In genomic region chr7:158457586-158457985, GRCh38 we compare ENCODE assay signal across 2 cellular contexts.
DNase-seq lines count a peak whose midpoint lies in the region; FAIRE-seq and TF ChIP-seq lines count a peak whose summit lies in the region.
"Not testable (repeated sequence)": the region's sequence is repeated elsewhere in the genome, so short reads cannot be mapped to it uniquely, and the experiment has no call there.

No MANE protein-coding gene starts in this region.

- not testable (repeated sequence) for H3K4me3 ChIP-seq in BLaER1; kidney (ENCODE audit: low read length in 2 of 2)

- not testable (repeated sequence) for H3K36me3 ChIP-seq in BLaER1; kidney (ENCODE audit: control insufficient read depth in 1 of 2, insufficient read depth in 2 of 2, low read length in 2 of 2)

- TF ChIP-seq CTCF in kidney (IDR thresholded peaks at IDR 0.05; ENCODE audit: borderline replicate concordance, extremely low read depth, insufficient read depth) = not testable (repeated sequence)

- peak; percentile 58 for DNase-seq in kidney

- H3K9me3 ChIP-seq in BLaER1 = peaks cover 16% of the 10 kb centered on the region
- H3K9me3 ChIP-seq in kidney (ENCODE audit: control insufficient read depth in 1 of 2, low read length in 2 of 2) = not testable (repeated sequence)

- intact Hi-C loops in kidney (cut with DNase I) = not testable (repeated sequence)

- not testable (repeated sequence) for H4K20me1 ChIP-seq in BLaER1

- not testable (repeated sequence) for H3K9ac ChIP-seq in BLaER1; kidney (ENCODE audit: low read length in 2 of 2)

- H3K4me1 ChIP-seq in BLaER1; kidney (ENCODE audit: control insufficient read depth in 1 of 2, insufficient read depth in 1 of 2, low read depth in 1 of 2, low read length in 2 of 2): not testable (repeated sequence)

- not testable (repeated sequence) for H3K27me3 ChIP-seq in BLaER1

- not testable (repeated sequence) for FAIRE-seq in kidney (lab: Jason Lieb, UNC)

- 0 out of 2 replicates have a peak overlapping the region, but pooled peaks have one; percentile 3 for H3K4me2 ChIP-seq in BLaER1

- H3K27ac ChIP-seq in BLaER1; kidney (ENCODE audit: low read depth in 2 of 2, low read length in 2 of 2): not testable (repeated sequence)
